Comparison of ENCODE assay signal across 1 cellular context in the genomic region with DNA sequence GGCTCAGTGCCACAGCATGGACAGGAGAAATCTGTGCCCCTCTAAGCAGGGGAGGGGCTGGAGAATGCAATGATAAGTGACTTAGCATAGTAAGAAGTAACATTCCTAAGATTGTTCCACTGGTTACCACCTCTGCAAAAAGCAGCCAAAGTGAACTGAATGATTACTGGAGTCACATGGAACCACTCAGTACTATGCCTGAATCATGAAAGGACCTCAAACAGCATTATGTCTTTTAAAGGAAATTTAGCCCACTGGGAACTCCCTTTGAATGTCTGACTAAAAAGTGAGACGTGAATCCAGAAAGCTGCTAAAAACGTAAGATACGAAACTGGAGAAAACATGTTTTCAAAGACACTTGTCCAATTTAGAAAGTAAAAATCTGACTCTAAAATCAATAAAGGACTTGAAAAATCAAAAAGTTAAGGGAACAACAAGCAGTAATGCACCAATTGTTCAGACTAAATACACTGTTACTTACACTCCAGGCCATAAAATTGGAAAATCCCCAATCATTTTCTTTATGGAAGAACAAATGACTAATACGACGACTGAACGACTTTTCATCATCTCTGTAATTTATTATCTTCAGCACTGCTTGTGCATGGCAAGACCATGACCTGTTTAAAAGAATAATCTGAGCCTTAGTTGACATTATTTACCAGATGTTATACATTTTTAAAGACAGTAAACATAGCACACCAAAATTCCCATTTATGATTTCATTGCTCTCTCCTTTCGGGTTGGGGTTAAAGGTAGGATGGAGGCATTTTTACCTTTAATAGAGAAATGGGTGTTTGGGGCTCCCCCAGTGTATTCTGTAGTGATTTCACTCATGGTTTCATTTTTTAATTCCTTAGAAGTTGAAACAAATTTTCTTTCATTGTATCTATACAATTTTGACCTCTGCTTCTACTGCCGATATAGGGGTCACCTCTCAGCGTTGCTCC.
TF ChIP-seq lines count a peak whose summit lies in the region.

No MANE protein-coding gene starts in this region.

TF ChIP-seq in endothelial cell of umbilical vein, 7 proteins besides CTCF, POLR2A, EP300 and RAD21:
- no peak for TF ChIP-seq POLR2AphosphoS5 (IDR thresholded peaks at IDR 0.05; ENCODE audit: insufficient read depth, low read depth, low read length)
- TF ChIP-seq EZH2 (IDR thresholded peaks at IDR 0.05; ENCODE audit: borderline replicate concordance, low read depth, low read length, severe bottlenecking), result no peak
- TF ChIP-seq GATA2 (IDR thresholded peaks at IDR 0.05; ENCODE audit: insufficient read depth, insufficient read length, low read depth, low read length), result no peak
- TF ChIP-seq MYC (IDR thresholded peaks at IDR 0.05; ENCODE audit: low read depth, low read length), result no peak
- TF ChIP-seq JUN (IDR thresholded peaks at IDR 0.05; ENCODE audit: borderline replicate concordance, insufficient read depth, insufficient read length, low read depth), result no peak
- TF ChIP-seq FOS (IDR thresholded peaks at IDR 0.05; ENCODE audit: borderline replicate concordance, insufficient read depth, low read length), result no peak
- TF ChIP-seq, protein P1, sequence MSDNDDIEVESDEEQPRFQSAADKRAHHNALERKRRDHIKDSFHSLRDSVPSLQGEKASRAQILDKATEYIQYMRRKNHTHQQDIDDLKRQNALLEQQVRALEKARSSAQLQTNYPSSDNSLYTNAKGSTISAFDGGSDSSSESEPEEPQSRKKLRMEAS (IDR thresholded peaks at IDR 0.05; ENCODE audit: insufficient read depth, insufficient read length), result no peak
